In the genomic region with DNA sequence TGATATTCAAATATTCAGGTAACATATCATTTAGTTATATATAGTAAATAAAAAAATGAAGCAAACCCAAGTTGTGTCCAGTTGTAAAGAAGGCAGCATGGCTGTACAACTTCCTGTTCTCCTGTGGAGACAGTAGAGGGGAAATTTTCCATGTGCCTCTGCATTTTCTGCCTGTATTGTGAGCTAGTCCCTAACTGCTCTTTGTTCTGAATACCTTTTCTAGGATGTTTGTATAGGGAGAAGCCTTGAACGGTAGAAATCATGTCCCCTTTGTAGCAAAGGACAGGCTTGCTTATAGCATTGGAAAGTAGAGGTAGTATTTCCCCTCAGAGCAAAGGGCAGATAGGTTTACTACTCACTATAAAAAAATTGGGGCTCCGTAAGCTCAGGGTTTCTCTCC, we compare ENCODE assay signal across 29 cellular contexts. TPM values are rescaled to one million over a fixed set of nuclear protein-coding genes. Genes with fewer than 3 reads are reported as not detected.
A peak's percentile ranks its signal among the peaks of the same experiment; 100 is the strongest.
DNase-seq lines count a peak whose midpoint lies in the region; ATAC-seq, FAIRE-seq and TF ChIP-seq lines count a peak whose summit lies in the region.
"Had no signal": no experiment of that assay in that cellular context is flagged by ENCODE, and none has a peak within 500 bp of the region (broad histone marks: within the 10 kb centered on the region; RNA-seq: fewer than 3 reads in every experiment).

No MANE protein-coding gene starts in this region.

- H2AFZ ChIP-seq in HepG2 (ENCODE audit: low read length), result no peak overlapping the region
- no peak overlapping the region for H2AFZ ChIP-seq in neural progenitor cell (replicated peaks)

- FAIRE-seq in HepG2 (lab: Jason Lieb, UNC), result no peak
- FAIRE-seq: A204.1, GM12878, GM12892, GM18507, GM19239 had no signal

- TF ChIP-seq POLR2A in HepG2 (IDR thresholded peaks at IDR 0.05; ENCODE audit: insufficient read depth in 1 of 2, low read depth in 2 of 2, low read length in 2 of 2), result no peak
- TF ChIP-seq POLR2A in right lobe of liver (IDR thresholded peaks at IDR 0.05), result no peak

- no peaks in the 10 kb centered on the region for H3K36me3 ChIP-seq in HepG2 (replicated peaks in 1 of 2; ENCODE audit: control insufficient read depth in 1 of 2, insufficient read depth in 2 of 2, low read length in 2 of 2)
- H3K36me3 ChIP-seq in right lobe of liver, result no peaks in the 10 kb centered on the region
- H3K36me3 ChIP-seq in neural progenitor cell, result no peaks in the 10 kb centered on the region
- H3K36me3 ChIP-seq in tibial artery, result no peaks in the 10 kb centered on the region
- H3K36me3 ChIP-seq: BE2C, BLaER1 had no signal

- H4K20me1 ChIP-seq in HepG2 (ENCODE audit: insufficient read depth, low read length) (no peaks in the 10 kb centered on the region), neural progenitor cell (ENCODE audit: low read depth) (no peaks in the 10 kb centered on the region)
- H4K20me1 ChIP-seq: BLaER1 had no signal

- DNase-seq in HepG2 (ENCODE audit: low spot score), result peak; percentile 37
- no peak for DNase-seq in right lobe of liver
- DNase-seq in NCI-H69 (lab: John Stamatoyannopoulos, UW), result peak; percentile 69
- no peak for DNase-seq in neural progenitor cell (ENCODE audit: low spot score)
- DNase-seq in tibial artery, result no peak
- DNase-seq: 8988T; ACHN; BE2C; C1 segment of cervical spinal cord; CD4-positive, alpha-beta memory T cell; CD4-positive, CD25-positive, alpha-beta regulatory T cell; CD8-positive, alpha-beta memory T cell; COR-L47; DMS 273 treated with DMSO at 0.1 percent for 48 hours; DMS153; DMS53; DMS79; DND-41; EL; GDM1 had no signal

- H3K9me3 ChIP-seq in HepG2 (ENCODE audit: low read length) (no peaks in the 10 kb centered on the region), right lobe of liver (no peaks in the 10 kb centered on the region), neural progenitor cell (ENCODE audit: low read depth) (no peaks in the 10 kb centered on the region), tibial artery (no peaks in the 10 kb centered on the region)
- H3K9me3 ChIP-seq: BE2C, BLaER1 had no signal

- H3K27me3 ChIP-seq in HepG2 (ENCODE audit: control insufficient read depth in 1 of 2, insufficient read depth in 2 of 2, low read length in 2 of 2) (no peaks in the 10 kb centered on the region), right lobe of liver (no peaks in the 10 kb centered on the region), neural progenitor cell (no peaks in the 10 kb centered on the region), tibial artery (no peaks in the 10 kb centered on the region)
- H3K27me3 ChIP-seq: BE2C, BLaER1 had no signal

- ATAC-seq in HepG2, result peak; percentile 91
- ATAC-seq in right lobe of liver, result no peak
- no peak for ATAC-seq in activated CD4-positive, CD25-positive, alpha-beta regulatory T cell treated with anti-CD3 and anti-CD28 coated beads, Interleukin-2, amount 50 U/mL, for 24 hours
- ATAC-seq in GM18870 (IDR thresholded peaks at IDR 0.05; ENCODE audit: unreplicated experiment), result no peak
- ATAC-seq: GM12878 had no signal

- H3K36me3 Mint-ChIP-seq in neural progenitor cell, result no peaks in the 10 kb centered on the region
- H3K36me3 Mint-ChIP-seq: CD4-positive, alpha-beta memory T cell; CD4-positive, CD25-positive, alpha-beta regulatory T cell; CD8-positive, alpha-beta memory T cell had no signal

- no TSS peak for BruUV-seq in HepG2 (replicated peaks; lab: Mats Ljungman, UMichigan)

- H3K27ac ChIP-seq in HepG2 (ENCODE audit: extremely low read length, insufficient read depth, low read length) (peak overlapping the region; percentile 45), right lobe of liver (no peak overlapping the region), neural progenitor cell (peak overlapping the region; percentile 8), tibial artery (no peak overlapping the region)
- H3K27ac ChIP-seq: BLaER1 had no signal

- H3K4me1 Mint-ChIP-seq in neural progenitor cell, result peaks cover 51% of the 10 kb centered on the region
- H3K4me1 Mint-ChIP-seq: CD14-positive monocyte; CD4-positive, alpha-beta memory T cell; CD4-positive, CD25-positive, alpha-beta regulatory T cell; CD8-positive, alpha-beta memory T cell had no signal

- H3K27me3 Mint-ChIP-seq in neural progenitor cell (ENCODE audit: insufficient read depth, low read depth), result no peaks in the 10 kb centered on the region
- H3K27me3 Mint-ChIP-seq: CD4-positive, CD25-positive, alpha-beta regulatory T cell; CD8-positive, alpha-beta memory T cell had no signal

- peaks cover 69% of the 10 kb centered on the region for H3F3A ChIP-seq in neural progenitor cell (ENCODE audit: low read depth)

- peaks cover 28% of the 10 kb centered on the region for H3K4me1 ChIP-seq in HepG2 (ENCODE audit: insufficient read depth, low read length)
- H3K4me1 ChIP-seq in right lobe of liver, result no peaks in the 10 kb centered on the region
- peaks cover 67% of the 10 kb centered on the region for H3K4me1 ChIP-seq in neural progenitor cell
- no peaks in the 10 kb centered on the region for H3K4me1 ChIP-seq in tibial artery
- H3K4me1 ChIP-seq: BE2C, BLaER1 had no signal

- in situ Hi-C loops in HepG2 (cut with HindIII; ENCODE audit: extremely low pct_ligation_motif_present, low pct_unique_long_range_greater_than_20kb), result no loop called here

- TF ChIP-seq EP300 in HepG2 (IDR thresholded peaks at IDR 0.05; ENCODE audit: low read depth in 2 of 2, low read length in 2 of 2), result no peak
- TF ChIP-seq EP300 in HepG2 (CRISPR knock-in tag; IDR thresholded peaks at IDR 0.05; ENCODE audit: borderline replicate concordance), result no peak

- POLR2A ChIA-PET in HepG2 (lab: Yijun Ruan, JAX), result interaction anchor here (2.0 kb wide), 1 partner anchor 13 kb away, joined by 8 read pairs; the partner anchor contains the start of gene RPS23

- no peak for TF ChIP-seq RAD21 in HepG2 (CRISPR knock-in tag; IDR thresholded peaks at IDR 0.05)

- CTCF ChIA-PET in HepG2 (lab: Yijun Ruan, JAX; ENCODE audit: low intra/inter-chr PET ratio, low total read pairs), result no interaction called here

- intact Hi-C loops in HepG2 (cut with micrococcal nuclease; ENCODE audit: unreplicated experiment), result no loop called here
- intact Hi-C loops in right lobe of liver (cut with DNase I), result no loop called here
- intact Hi-C loops in tibial artery (cut with DNase I; ENCODE audit: low total_unique reads), result no loop called here

- no peaks in the 10 kb centered on the region for H3K79me2 ChIP-seq in HepG2 (ENCODE audit: insufficient read depth, low read length)
- peaks cover 10% of the 10 kb centered on the region for H3K79me2 ChIP-seq in neural progenitor cell (ENCODE audit: low read depth)

- H3K4me2 ChIP-seq in HepG2 (ENCODE audit: low read depth, low read length), result peak overlapping the region; percentile 36; the same call in 1 of the 2 replicates
- H3K4me2 ChIP-seq in neural progenitor cell, result peak overlapping the region; percentile 28
- H3K4me2 ChIP-seq: BLaER1 had no signal

- H3K4me3 ChIP-seq in HepG2 (replicated peaks in 1 of 3; ENCODE audit: insufficient read depth in 1 of 3, low read depth in 2 of 3, low read length in 3 of 3), result no peak overlapping the region
- no peak overlapping the region for H3K4me3 ChIP-seq in right lobe of liver
- H3K4me3 ChIP-seq in neural progenitor cell, result no peak overlapping the region
- H3K4me3 ChIP-seq in tibial artery, result no peak overlapping the region
- H3K4me3 ChIP-seq: BLaER1, GM12878 had no signal

- TF ChIP-seq CTCF in HepG2 (CRISPR knock-in tag; IDR thresholded peaks at IDR 0.05) (no peak), right lobe of liver (IDR thresholded peaks at IDR 0.05) (no peak), neural progenitor cell (IDR thresholded peaks at IDR 0.05) (no peak), tibial artery (IDR thresholded peaks at IDR 0.05) (no peak)

- peak overlapping the region; percentile 64 for H3K27ac Mint-ChIP-seq in neural progenitor cell
- H3K27ac Mint-ChIP-seq: CD14-positive monocyte; CD4-positive, alpha-beta memory T cell; CD4-positive, CD25-positive, alpha-beta regulatory T cell; CD8-positive, alpha-beta memory T cell had no signal

- H3K9me3 Mint-ChIP-seq in neural progenitor cell, result no peaks in the 10 kb centered on the region
- H3K9me3 Mint-ChIP-seq: CD14-positive monocyte; CD4-positive, alpha-beta memory T cell; CD4-positive, CD25-positive, alpha-beta regulatory T cell; CD8-positive, alpha-beta memory T cell had no signal

- H3K9ac ChIP-seq in HepG2 (ENCODE audit: insufficient read depth, low read depth, low read length), result no peak overlapping the region
- no peak overlapping the region for H3K9ac ChIP-seq in neural progenitor cell
- H3K9ac ChIP-seq: BLaER1 had no signal

- no peak overlapping the region for H3K4me3 Mint-ChIP-seq in neural progenitor cell
- H3K4me3 Mint-ChIP-seq: CD14-positive monocyte; CD4-positive, alpha-beta memory T cell; CD4-positive, CD25-positive, alpha-beta regulatory T cell; CD8-positive, alpha-beta memory T cell had no signal

- WGBS in HepG2 (ENCODE audit: low lambda C conversion rate), result 39% methylated on average over 2 of the region's 2 CpGs
- 67% methylated on average over 2 of the region's 2 CpGs for WGBS in right lobe of liver (ENCODE audit: insufficient coverage, low coverage, low lambda C conversion rate, missing lambda C conversion rate)

RNA-seq across cellular contexts. Expression of gene RPS23, which starts 13.3 kb away (rescaled TPM):
- 3,088 and 3,780 TPM in 2 replicates for total RNA-seq in HepG2 (2016; rRNA removed; fragmentation: Illumina TruSeq; extraction: Trizol)
- total RNA-seq in HepG2 (2016; cell fraction: cytosol; rRNA removed; fragmentation: Illumina TruSeq; extraction: Trizol; ENCODE audit: low read depth), result 5,231 and 5,883 TPM in 2 replicates
- total RNA-seq in HepG2 (2016; cell fraction: insoluble cytoplasmic fraction; rRNA removed; fragmentation: Illumina TruSeq; extraction: Trizol), result 3,142 and 4,044 TPM in 2 replicates
- 8,636 and 8,714 TPM in 2 replicates for total RNA-seq in HepG2 (2016; cell fraction: membrane; rRNA removed; fragmentation: Illumina TruSeq; extraction: Trizol)
- 1,034 and 1,123 TPM in 2 replicates for total RNA-seq in HepG2 (2016; cell fraction: nucleus; rRNA removed; fragmentation: Illumina TruSeq; extraction: Trizol)
- polyA plus RNA-seq in HepG2 (2011; rRNA removed), result 2,494 and 3,235 TPM in 2 replicates
- 5,279 and 7,061 TPM in 2 replicates for polyA plus RNA-seq in HepG2 (2011; cell fraction: cytosol; rRNA removed)
- 1,101 and 1,582 TPM in 2 replicates for polyA plus RNA-seq in HepG2 (2011; cell fraction: nucleus; rRNA removed)
- 4,860 and 5,270 TPM in 2 replicates for polyA plus RNA-seq in HepG2 (2012)
- polyA plus RNA-seq in HepG2 (2016; cell fraction: cytosol; fragmentation: Illumina TruSeq; extraction: Trizol; ENCODE audit: low read depth), result 6,710 and 7,365 TPM in 2 replicates
- polyA plus RNA-seq in HepG2 (2016; cell fraction: insoluble cytoplasmic fraction; fragmentation: Illumina TruSeq; extraction: Trizol; ENCODE audit: low read depth), result 3,899 and 4,251 TPM in 2 replicates
- 8,662 and 8,713 TPM in 2 replicates for polyA plus RNA-seq in HepG2 (2016; cell fraction: membrane; fragmentation: Illumina TruSeq; extraction: Trizol; ENCODE audit: low read depth)
- 1,932 and 2,053 TPM in 2 replicates for polyA plus RNA-seq in HepG2 (2016; cell fraction: nucleus; fragmentation: Illumina TruSeq; extraction: Trizol; ENCODE audit: insufficient read depth, low read depth)
- 223 and 384 TPM in 2 replicates for polyA minus RNA-seq in HepG2 (2011; rRNA and poly(A)+ RNA removed; ENCODE audit: low replicate concordance)
- 832 and 989 TPM in 2 replicates for polyA minus RNA-seq in HepG2 (2011; cell fraction: cytosol; rRNA and poly(A)+ RNA removed)
- 229 and 360 TPM in 2 replicates for polyA minus RNA-seq in HepG2 (2011; cell fraction: nucleus; rRNA and poly(A)+ RNA removed)
- 100 to 1,000 TPM; 529 to 716 (median 601) TPM for total RNA-seq in right lobe of liver
- 5,433 and 6,020 TPM in 2 replicates for total RNA-seq in neural progenitor cell (ENCODE audit: low replicate concordance)

Comparison
In these comparisons a context has a peak if more than half of its experiments do, and no peak if none do; other contexts are left out.
1. DNase-seq: peak in HepG2 (single experiment) and NCI-H69 (single experiment); none in right lobe of liver (0 of 3), neural progenitor cell (single experiment) and tibial artery (0 of 2).
2. H3K27ac ChIP-seq: peak in HepG2 (single experiment) and neural progenitor cell (single experiment); none in right lobe of liver (0 of 3) and tibial artery (0 of 2).